In the genomic region with DNA sequence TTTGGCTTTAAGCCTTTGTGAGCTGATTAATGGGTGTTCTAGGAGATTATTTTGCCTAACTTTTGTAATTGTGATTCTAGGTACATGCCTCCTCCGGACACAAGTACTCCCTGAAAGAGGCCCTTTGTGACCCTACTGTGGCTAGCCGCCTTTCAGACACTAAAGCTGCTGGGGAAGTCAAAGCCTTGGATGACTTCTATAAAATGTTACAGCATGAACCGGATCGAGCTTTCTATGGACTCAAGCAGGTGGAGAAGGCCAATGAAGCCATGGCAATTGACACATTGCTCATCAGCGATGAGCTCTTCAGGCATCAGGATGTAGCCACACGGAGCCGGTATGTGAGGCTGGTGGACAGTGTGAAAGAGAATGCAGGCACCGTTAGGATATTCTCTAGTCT, we compare ENCODE assay signal across 8 cellular contexts. TPM values are rescaled to one million over a fixed set of nuclear protein-coding genes. Genes with fewer than 3 reads are reported as not detected.
A peak's percentile ranks its signal among the peaks of the same experiment; 100 is the strongest.
DNase-seq lines count a peak whose midpoint lies in the region; ATAC-seq, FAIRE-seq and TF ChIP-seq lines count a peak whose summit lies in the region.

No MANE protein-coding gene starts in this region.

- H2BK120ac ChIP-seq in H1 (replicated peaks; ENCODE audit: low read depth, low read length), result no peak overlapping the region

- peak in 2 of 3 experiments; percentile 23 to 28 for DNase-seq in NCI-H1417 (lab: John Stamatoyannopoulos, UW)
- DNase-seq in NCI-H1417 treated with DMSO at 0.1 percent for 48 hours (lab: John Stamatoyannopoulos, UW), result no peak
- peak; percentile 44 for DNase-seq in RPMI8226
- DNase-seq in H1 (ENCODE audit: low read depth in 1 of 2, low spot score in 2 of 2), result no peak
- DNase-seq in natural killer cell treated with Interleukin-12 subunit alpha and Interleukin-12 subunit beta and Interleukin-15 and Interleukin-18, amount 100 ng/mL, for 72 hours (ENCODE audit: low spot score), result no peak
- DNase-seq in AG08396 (ENCODE audit: low spot score), result no peak
- no peak for DNase-seq in midbrain (lab: John Stamatoyannopoulos, UW)
- DNase-seq in frontal cortex (ENCODE audit: low spot score in 2 of 2), result no peak

- 14% methylated on average over 8 of the region's 8 CpGs; no CpG with 5 or more reads in 1 of the 2 experiments for WGBS in H1 (ENCODE audit: extremely low coverage in 1 of 2, insufficient coverage in 1 of 2, insufficient read length in 1 of 2, insufficient replicate concordance in 2 of 2, low coverage in 1 of 2, low lambda C conversion rate in 2 of 2, missing lambda C conversion rate in 1 of 2), 2 experiments

- no peak for TF ChIP-seq RAD21 in H1 (IDR thresholded peaks at IDR 0.05 in 1 of 2, conservative IDR thresholded peaks at IDR 0.05 in 1 of 2; ENCODE audit: low read depth in 2 of 2, low read length in 2 of 2)

- H3K4me1 Mint-ChIP-seq in natural killer cell treated with Interleukin-12 subunit alpha and Interleukin-12 subunit beta and Interleukin-15 and Interleukin-18, amount 100 ng/mL, for 72 hours (ENCODE audit: low read depth in 2 of 2), result peaks cover 54 to 71% of the 10 kb centered on the region in 2 donors

- H4K20me1 ChIP-seq in H1 (replicated peaks in 1 of 2; ENCODE audit: control insufficient read depth in 1 of 2, insufficient read depth in 2 of 2, low read length in 2 of 2), result peaks cover 6 to 8% of the 10 kb centered on the region in 2 experiments

- FAIRE-seq in H1 (lab: Jason Lieb, UNC) (no peak), frontal cortex (lab: Jason Lieb, UNC) (no peak)

- no peak for TF ChIP-seq CTCF in H1 (IDR thresholded peaks at IDR 0.05; ENCODE audit: control extremely low read depth in 1 of 3, insufficient read depth in 1 of 3, low read depth in 1 of 3, low read length in 3 of 3)

- H3K27me3 ChIP-seq in H1 (replicated peaks in 1 of 4; ENCODE audit: control insufficient read depth in 3 of 4, extremely low read depth in 1 of 4, insufficient read depth in 3 of 4, low read length in 3 of 4), result no peaks in the 10 kb centered on the region

- no peak for ATAC-seq in natural killer cell treated with Interleukin-12 subunit alpha and Interleukin-12 subunit beta and Interleukin-15 and Interleukin-18, amount 100 ng/mL, for 72 hours

- peaks cover 0 to 14% (median 3%) of the 10 kb centered on the region in 4 experiments; a peak in 2 of 8 replicates for H3K36me3 ChIP-seq in H1 (ENCODE audit: control insufficient read depth in 2 of 4, insufficient read depth in 4 of 4, low read length in 3 of 4)

- peaks cover 0 to 5% of the 10 kb centered on the region in 2 donors for H3K27me3 Mint-ChIP-seq in natural killer cell treated with Interleukin-12 subunit alpha and Interleukin-12 subunit beta and Interleukin-15 and Interleukin-18, amount 100 ng/mL, for 72 hours

- H3K9me3 Mint-ChIP-seq in natural killer cell treated with Interleukin-12 subunit alpha and Interleukin-12 subunit beta and Interleukin-15 and Interleukin-18, amount 100 ng/mL, for 72 hours, result no peaks in the 10 kb centered on the region

- no peaks in the 10 kb centered on the region for H3K9me3 ChIP-seq in H1 (ENCODE audit: insufficient read depth in 2 of 2, low read depth in 1 of 2, low read length in 1 of 2)

- no peak overlapping the region for H4K91ac ChIP-seq in H1 (replicated peaks; ENCODE audit: insufficient read length, low read length)

- no peak overlapping the region for H2BK20ac ChIP-seq in H1 (ENCODE audit: low read length)

- no peak overlapping the region for H2BK15ac ChIP-seq in H1 (ENCODE audit: low read length)

- no peak overlapping the region for H4K5ac ChIP-seq in H1 (ENCODE audit: insufficient read length, low read depth, low read length)

- POLR2A ChIA-PET in H1 (lab: Charles Lee; ENCODE audit: partially characterized antibody), result interaction anchor here (1.3 to 3.7 kb wide), 3 partner anchors 9 to 14 kb away, joined by 3 to 29 read pairs (median 6); a partner anchor contains a TSS

- H2AK5ac ChIP-seq in H1 (ENCODE audit: low read depth, low read length), result no peak overlapping the region; the same call in 1 of the 2 replicates

- H3K27ac Mint-ChIP-seq in natural killer cell treated with Interleukin-12 subunit alpha and Interleukin-12 subunit beta and Interleukin-15 and Interleukin-18, amount 100 ng/mL, for 72 hours, result peak overlapping the region; percentile 90 to 96

- H3K4me3 ChIP-seq in H1 (ENCODE audit: extremely low read depth in 1 of 4, insufficient read depth in 2 of 4, low read depth in 3 of 4, low read length in 4 of 4), result peak overlapping the region; percentile 81 to 93 (median 86); a peak in 7 of 8 replicates

- H4K8ac ChIP-seq in H1 (ENCODE audit: extremely low read depth, insufficient read depth, low read length), result no peak overlapping the region

- peak overlapping the region; percentile 89 to 94 for H3K4me2 ChIP-seq in H1 (ENCODE audit: insufficient read depth in 1 of 2, low read depth in 2 of 2, low read length in 2 of 2)

- H3K27ac ChIP-seq in H1 (ENCODE audit: low read depth, low read length), result no peak overlapping the region; the same call in 1 of the 2 replicates

- no peak for TF ChIP-seq POLR2A in H1 (IDR thresholded peaks at IDR 0.05; ENCODE audit: control extremely low read depth in 1 of 2, low read depth in 2 of 2, low read length in 2 of 2)

- no peak overlapping the region for H2BK12ac ChIP-seq in H1 (ENCODE audit: low read depth, low read length)

- H3K23me2 ChIP-seq in H1 (ENCODE audit: low read depth, low read length), result peaks cover 21% of the 10 kb centered on the region

- H3K14ac ChIP-seq in H1 (ENCODE audit: insufficient read length), result no peak overlapping the region

- H3K79me1 ChIP-seq in H1 (ENCODE audit: low read depth, low read length), result peaks cover 3% of the 10 kb centered on the region

- H2BK5ac ChIP-seq in H1 (ENCODE audit: low read depth, low read length), result no peak overlapping the region; the same call in 1 of the 2 replicates

- peak overlapping the region; percentile 93 for H3K4me3 Mint-ChIP-seq in natural killer cell treated with Interleukin-12 subunit alpha and Interleukin-12 subunit beta and Interleukin-15 and Interleukin-18, amount 100 ng/mL, for 72 hours

- no peak overlapping the region for H3K4ac ChIP-seq in H1 (replicated peaks; ENCODE audit: insufficient read length, low read depth, low read length)

- peak overlapping the region; percentile 15 to 77 (median 33); a peak in 5 of 7 replicates for H3K9ac ChIP-seq in H1 (replicated peaks in 1 of 4; ENCODE audit: extremely low read depth in 1 of 4, low read depth in 3 of 4, low read length in 3 of 4)

- H3K36me3 Mint-ChIP-seq in natural killer cell treated with Interleukin-12 subunit alpha and Interleukin-12 subunit beta and Interleukin-15 and Interleukin-18, amount 100 ng/mL, for 72 hours, result peaks cover 24% of the 10 kb centered on the region

- H3K4me1 ChIP-seq in H1 (replicated peaks in 1 of 4; ENCODE audit: control insufficient read depth in 3 of 4, insufficient read depth in 4 of 4, low read length in 3 of 4), result peaks cover 5 to 11% (median 9%) of the 10 kb centered on the region in 4 experiments; a peak in 5 of 7 replicates

- H3K18ac ChIP-seq in H1 (ENCODE audit: extremely low read depth, low read length), result no peak overlapping the region; the same call in 1 of the 2 replicates

- TF ChIP-seq EP300 in H1 (IDR thresholded peaks at IDR 0.05; ENCODE audit: borderline replicate concordance in 1 of 2, low read depth in 2 of 2, low read length in 2 of 2), result no peak

- CTCF ChIA-PET in H1 (lab: Charles Lee; ENCODE audit: partially characterized antibody), result interaction anchor here (0.6 to 3.8 kb wide), 6 partner anchors 13 to 621 kb away, joined by 3 to 39 read pairs (median 4); a partner anchor contains a TSS

- H3K79me2 ChIP-seq in H1 (ENCODE audit: control insufficient read depth in 1 of 2, insufficient read depth in 2 of 2, low read length in 2 of 2), result peaks cover 0 to 51% of the 10 kb centered on the region in 2 experiments; a peak in 3 of 4 replicates

- H2AFZ ChIP-seq in H1 (ENCODE audit: low read length), result no peak overlapping the region

- no peak overlapping the region for H3K56ac ChIP-seq in H1 (replicated peaks; ENCODE audit: insufficient read length, low read depth, low read length)

- no peak overlapping the region for H3K23ac ChIP-seq in H1 (ENCODE audit: insufficient read length)

TF ChIP-seq in H1, 55 proteins besides CTCF, POLR2A, EP300 and RAD21 (continues in another document):
- TF ChIP-seq JUN (IDR thresholded peaks at IDR 0.05; ENCODE audit: low read depth, low read length) (no peak), TEAD4 (IDR thresholded peaks at IDR 0.05; ENCODE audit: low read depth, low read length) (no peak), KDM5A (IDR thresholded peaks at IDR 0.05; ENCODE audit: low read length) (no peak), HDAC2 (IDR thresholded peaks at IDR 0.05; ENCODE audit: borderline replicate concordance in 1 of 2, low read depth in 2 of 2, low read length in 2 of 2) (no peak), EGR1 (IDR thresholded peaks at IDR 0.05; ENCODE audit: borderline replicate concordance, low read depth, low read length) (no peak), TBP (IDR thresholded peaks at IDR 0.05; ENCODE audit: low read depth, low read length) (no peak), YY1 (IDR thresholded peaks at IDR 0.05; ENCODE audit: low read depth, low read length) (no peak)

RNA-seq across cellular contexts. Expression of a gene that starts 13.6 kb away (rescaled TPM):
- total RNA-seq in H1 (2021; fragmentation: NEBNext Ultra II Directional; extraction: Animal tissue kit (Norgen Biotek cat#: 25700)), result 6.6 and 9.0 TPM in 2 replicates
- 1.3 and 2.3 TPM in 2 replicates for polyA plus RNA-seq in H1 (2011; rRNA removed)
- 2.5 TPM for polyA plus RNA-seq in H1 (2011; cell fraction: cytosol; rRNA removed)
- polyA plus RNA-seq in H1 (2011; cell fraction: nucleus; rRNA removed), result 3.4 TPM
- polyA plus RNA-seq in H1 (2012, experiment 1 of 2), result 1.8 to 2.6 TPM (median 2.3 TPM) in 4 replicates
- 0.28 TPM for polyA plus RNA-seq in H1 (2012, experiment 2 of 2)
- 6.9 TPM for polyA plus RNA-seq in H1 (2013, experiment 1 of 2)
- 5.2 TPM for polyA plus RNA-seq in H1 (2013, experiment 2 of 2)
- 13.9 and 16.0 TPM in 2 replicates for polyA minus RNA-seq in H1 (2011; rRNA and poly(A)+ RNA removed)
- 3.6 TPM for polyA minus RNA-seq in H1 (2011; cell fraction: cytosol; rRNA and poly(A)+ RNA removed)
- 21.2 TPM for polyA minus RNA-seq in H1 (2011; cell fraction: nucleus; rRNA and poly(A)+ RNA removed)
- 100 to 1,000 TPM; 129 to 136 TPM for total RNA-seq in natural killer cell treated with Interleukin-12 subunit alpha and Interleukin-12 subunit beta and Interleukin-15 and Interleukin-18, amount 100 ng/mL, for 72 hours
- 4.5 TPM for total RNA-seq in frontal cortex

RNA-seq across cellular contexts. Expression of a gene that starts 13.6 kb away (rescaled TPM):
- 17.0 and 18.5 TPM in 2 replicates for total RNA-seq in H1 (2021; fragmentation: NEBNext Ultra II Directional; extraction: Animal tissue kit (Norgen Biotek cat#: 25700))
- 9.8 and 10.8 TPM in 2 replicates for polyA plus RNA-seq in H1 (2011; rRNA removed)
- polyA plus RNA-seq in H1 (2011; cell fraction: cytosol; rRNA removed), result 11.8 TPM
- polyA plus RNA-seq in H1 (2011; cell fraction: nucleus; rRNA removed), result 10.9 TPM
- polyA plus RNA-seq in H1 (2012, experiment 1 of 2), result 11.1 to 12.4 TPM (median 12.3 TPM) in 4 replicates
- 6.5 TPM for polyA plus RNA-seq in H1 (2012, experiment 2 of 2)
- polyA plus RNA-seq in H1 (2013, experiment 1 of 2), result 9.1 TPM
- 8.4 TPM for polyA plus RNA-seq in H1 (2013, experiment 2 of 2)
- 17.5 and 18.0 TPM in 2 replicates for polyA minus RNA-seq in H1 (2011; rRNA and poly(A)+ RNA removed)
- polyA minus RNA-seq in H1 (2011; cell fraction: cytosol; rRNA and poly(A)+ RNA removed), result 11.5 TPM
- 20.0 TPM for polyA minus RNA-seq in H1 (2011; cell fraction: nucleus; rRNA and poly(A)+ RNA removed)
- total RNA-seq in natural killer cell treated with Interleukin-12 subunit alpha and Interleukin-12 subunit beta and Interleukin-15 and Interleukin-18, amount 100 ng/mL, for 72 hours, result 100 to 1,000 TPM in 1 of 2 donors, 10 to 100 TPM in 1; 71.4 to 122 TPM
- 33.0 TPM for total RNA-seq in frontal cortex

Comparison
In these comparisons a context has a peak if more than half of its experiments do, and no peak if none do; other contexts are left out.
1. DNase-seq: peak in NCI-H1417 (2 of 3) and RPMI8226 (single experiment); none in NCI-H1417 treated with DMSO at 0.1 percent for 48 hours (single experiment), H1 (0 of 2), natural killer cell treated with Interleukin-12 subunit alpha and Interleukin-12 subunit beta and Interleukin-15 and Interleukin-18, amount 100 ng/mL, for 72 hours (single experiment), AG08396 (single experiment), midbrain (single experiment) and frontal cortex (0 of 2).
2. RNA of a gene that starts 13.6 kb away (total RNA-seq): 129 to 136 TPM in natural killer cell treated with Interleukin-12 subunit alpha and Interleukin-12 subunit beta and Interleukin-15 and Interleukin-18, amount 100 ng/mL, for 72 hours; 6.6 to 9.0 TPM in H1 and 4.5 TPM in frontal cortex (single experiment); every median in the first group is over 10 times any median in the second.